ENCODE assay signal across 14 cellular contexts in genomic region chr2:241892299-241893137, GRCh38. TPM values are rescaled to one million over a fixed set of nuclear protein-coding genes. Genes with fewer than 3 reads are reported as not detected.
DNase-seq lines count a peak whose midpoint lies in the region; ATAC-seq and TF ChIP-seq lines count a peak whose summit lies in the region.
"Had no signal": no experiment of that assay in that cellular context is flagged by ENCODE, and none has a peak within 500 bp of the region (broad histone marks: within the 10 kb centered on the region; RNA-seq: fewer than 3 reads in every experiment).

No MANE protein-coding gene starts in this region.

- H3K27me3 Mint-ChIP-seq in CD14-positive monocyte (ENCODE audit: low read depth in 3 of 3), result peaks cover 0 to 2% (median 0%) of the 10 kb centered on the region in 3 donors
- H3K27me3 Mint-ChIP-seq: activated B cell treated with CpG ODN at 0.5 μM for 24 hours, naive B cell had no signal

- intact Hi-C loops in CD14-positive monocyte (cut with micrococcal nuclease), result loop anchor here in 1 of 2 donors (5.0 kb wide), 1 partner anchor 275 kb away; no protein-coding TSS in a partner anchor

- peaks cover 0 to 8% of the 10 kb centered on the region in 2 donors for H3K4me1 ChIP-seq in neuronal stem cell (ENCODE audit: control insufficient read depth in 2 of 2, insufficient read depth in 1 of 2, low read depth in 1 of 2, low read length in 2 of 2)

- H3K4me3 ChIP-seq in choroid plexus epithelial cell (ENCODE audit: low read depth, low read length) (no peak overlapping the region), neuronal stem cell (ENCODE audit: low read length in 2 of 2) (no peak overlapping the region)
- H3K4me3 ChIP-seq: stomach had no signal

- H2BK120ac ChIP-seq in neuronal stem cell (ENCODE audit: low read depth, low read length), result no peak overlapping the region

- TF ChIP-seq CTCF in CD14-positive monocyte (IDR thresholded peaks at IDR 0.05) (no peak), choroid plexus epithelial cell (conservative IDR thresholded peaks at IDR 0.05; ENCODE audit: low read depth, low read length) (no peak)

- H3K27ac ChIP-seq in neuronal stem cell (replicated peaks; ENCODE audit: low read length), result no peak overlapping the region
- H3K27ac ChIP-seq: stomach had no signal

- no peak overlapping the region for H2BK15ac ChIP-seq in neuronal stem cell (ENCODE audit: low read length)

- H2AK5ac ChIP-seq in neuronal stem cell (ENCODE audit: low read depth, low read length), result no peak overlapping the region

- WGBS in neuronal stem cell (ENCODE audit: extremely low coverage in 2 of 2, insufficient read length in 2 of 2, insufficient replicate concordance in 1 of 2), 2 donors, result no CpG with 5 or more reads among the region's 22 CpGs

- no peaks in the 10 kb centered on the region for H3K4me1 Mint-ChIP-seq in CD14-positive monocyte

- H3K4me2 ChIP-seq in neuronal stem cell (ENCODE audit: insufficient read depth, low read length, poor library complexity, severe bottlenecking), result no peak overlapping the region

- H4K8ac ChIP-seq in neuronal stem cell (ENCODE audit: low read depth, low read length), result no peak overlapping the region

- H3K36me3 Mint-ChIP-seq in CD14-positive monocyte, result peaks cover 8 to 12% of the 10 kb centered on the region in 2 donors

- no peaks in the 10 kb centered on the region for H3K36me3 ChIP-seq in neuronal stem cell (replicated peaks in 1 of 2; ENCODE audit: control insufficient read depth in 2 of 2, insufficient read depth in 2 of 2, low read length in 2 of 2)
- H3K36me3 ChIP-seq: stomach had no signal

- peaks cover 3% of the 10 kb centered on the region for H3K79me1 ChIP-seq in neuronal stem cell (ENCODE audit: low read depth, low read length)

- ATAC-seq in HG02571 (IDR thresholded peaks at IDR 0.05; ENCODE audit: unreplicated experiment), result no peak
- ATAC-seq: CD8-positive, alpha-beta T cell had no signal

- H4K91ac ChIP-seq in neuronal stem cell (ENCODE audit: low read depth, low read length, poor library complexity), result no peak overlapping the region

- H3K9me3 Mint-ChIP-seq in CD14-positive monocyte, result peaks cover 0 to 6% (median 2%) of the 10 kb centered on the region in 7 donors
- H3K9me3 Mint-ChIP-seq: activated B cell treated with CpG ODN at 0.5 μM for 24 hours, naive B cell had no signal

- H2AFZ ChIP-seq in neuronal stem cell (ENCODE audit: low read length), result no peak overlapping the region

- peak; percentile 38 for DNase-seq in CD14-positive monocyte (ENCODE audit: low spot score)
- DNase-seq in HUDEP-2 (lab: John Stamatoyannopoulos, UW; ENCODE audit: unreplicated experiment in 76 of 76), result peak in 42 of 76 experiments; percentile 8 to 82 (median 30)
- peak; percentile 53 for DNase-seq in choroid plexus epithelial cell (ENCODE audit: low read depth)
- no peak for DNase-seq in neuronal stem cell (ENCODE audit: low spot score)
- no peak for DNase-seq in amygdala (lab: John Stamatoyannopoulos, UW)
- no peak for DNase-seq in GDM1 (lab: John Stamatoyannopoulos, UW)
- DNase-seq in GM19240 (ENCODE audit: insufficient read length, low spot score), result no peak
- DNase-seq: CD8-positive, alpha-beta T cell; effector CD4-positive, alpha-beta T cell; naive B cell; stimulated activated CD4-positive, alpha-beta T cell treated with anti-CD3 and anti-CD28 coated beads, Interleukin-2, amount 100 ng/mL, for 24 hours; stomach had no signal

- H3K14ac ChIP-seq in neuronal stem cell (ENCODE audit: low read length), result no peak overlapping the region

- peak overlapping the region in 1 of 7 donors; percentile 76 for H3K27ac Mint-ChIP-seq in CD14-positive monocyte
- H3K27ac Mint-ChIP-seq: activated B cell treated with CpG ODN at 0.5 μM for 24 hours; CD8-positive, alpha-beta T cell had no signal

- H3K9ac ChIP-seq in neuronal stem cell (ENCODE audit: low read depth, low read length, poor library complexity), result peak overlapping the region; percentile 67

- H3K23ac ChIP-seq in neuronal stem cell (ENCODE audit: low read depth, low read length, poor library complexity), result no peak overlapping the region

- H3K18ac ChIP-seq in neuronal stem cell (ENCODE audit: low read length), result peak overlapping the region; percentile 36

- no peaks in the 10 kb centered on the region for H3K9me3 ChIP-seq in neuronal stem cell (replicated peaks in 1 of 2; ENCODE audit: control insufficient read depth in 2 of 2, insufficient read depth in 1 of 2, low read depth in 1 of 2, low read length in 2 of 2)

- H3K4ac ChIP-seq in neuronal stem cell (ENCODE audit: low read length), result no peak overlapping the region

- H3K4me3 Mint-ChIP-seq in CD14-positive monocyte, result no peak overlapping the region
- H3K4me3 Mint-ChIP-seq: activated B cell treated with CpG ODN at 0.5 μM for 24 hours; CD8-positive, alpha-beta T cell had no signal

- no peaks in the 10 kb centered on the region for H3K27me3 ChIP-seq in neuronal stem cell (ENCODE audit: control insufficient read depth in 3 of 3, insufficient read depth in 3 of 3, low read depth in 1 of 3, low read length in 3 of 3)
- H3K27me3 ChIP-seq: stomach had no signal

- H2BK5ac ChIP-seq in neuronal stem cell (ENCODE audit: low read length), result no peak overlapping the region

- no peak overlapping the region for H2BK12ac ChIP-seq in neuronal stem cell (ENCODE audit: low read length)

RNA-seq across cellular contexts. Expression of gene RTP5, which starts 23.0 kb away (rescaled TPM):
- polyA plus RNA-seq in CD14-positive monocyte, result not detected
- not detected for polyA plus RNA-seq in neuronal stem cell (2013, experiment 1 of 2)
- not detected for polyA plus RNA-seq in neuronal stem cell (2013, experiment 2 of 2)

RNA-seq across cellular contexts. Expression of gene PDCD1, which starts 33.8 kb away (rescaled TPM):
- under 1 TPM in 1 of 2 donors, not detected in 1; 0.08 TPM for polyA plus RNA-seq in CD14-positive monocyte
- polyA plus RNA-seq in neuronal stem cell (2013, experiment 1 of 2), result not detected
- polyA plus RNA-seq in neuronal stem cell (2013, experiment 2 of 2), result not detected

Comparison
In these comparisons a context has a peak if more than half of its experiments do, and no peak if none do; other contexts are left out.
1. DNase-seq: peak in CD14-positive monocyte (single experiment), HUDEP-2 (42 of 76) and choroid plexus epithelial cell (single experiment); none in neuronal stem cell (single experiment), amygdala (0 of 56), GDM1 (single experiment) and GM19240 (single experiment).